8 cellular contexts compared by ENCODE assay signal in the genomic region with DNA sequence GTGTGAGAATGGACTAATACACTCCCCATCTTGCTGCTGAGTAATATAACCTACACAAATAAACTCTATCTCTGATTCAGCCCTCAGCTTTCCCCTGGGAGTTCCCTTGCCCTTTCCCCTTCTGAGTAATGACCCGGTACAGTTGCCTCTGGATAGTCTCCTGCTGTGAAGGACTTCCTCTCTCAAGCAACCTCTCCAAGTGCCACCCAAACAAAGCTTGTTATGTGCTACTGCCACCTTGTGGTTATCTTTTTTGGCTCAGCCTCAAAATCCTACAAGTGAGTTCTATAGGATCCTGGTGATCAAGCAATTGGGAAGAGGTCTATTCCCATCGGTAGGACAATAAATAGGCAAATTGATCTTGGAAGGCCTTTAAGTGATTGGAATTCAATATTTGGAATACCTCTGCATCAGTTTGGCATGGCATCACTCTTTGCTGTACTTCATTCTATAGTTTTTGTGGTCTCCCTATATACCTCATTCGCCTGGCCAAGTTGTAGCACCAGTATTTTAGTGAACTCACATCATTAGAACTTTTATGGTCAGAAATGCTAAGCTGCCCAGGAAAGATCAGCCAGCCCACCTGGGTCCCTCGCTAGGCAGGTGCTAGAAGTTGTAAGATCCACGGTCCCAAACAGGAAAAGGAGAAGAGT. TPM values are rescaled to one million over a fixed set of nuclear protein-coding genes. Genes with fewer than 3 reads are reported as not detected.
DNase-seq lines count a peak whose midpoint lies in the region; ATAC-seq and TF ChIP-seq lines count a peak whose summit lies in the region.

No MANE protein-coding gene starts in this region.

- H2AFZ ChIP-seq in neural progenitor cell (replicated peaks) = no peak overlapping the region

- no peak overlapping the region for H3K4me2 ChIP-seq in neural progenitor cell

- no peaks in the 10 kb centered on the region for H3K9me3 ChIP-seq in neural progenitor cell (ENCODE audit: low read depth)

- peak; percentile 84 for ATAC-seq in GM19463 (IDR thresholded peaks at IDR 0.05; ENCODE audit: unreplicated experiment)
- no peak for ATAC-seq in GM21515 (IDR thresholded peaks at IDR 0.05; ENCODE audit: unreplicated experiment)

- H3K27ac ChIP-seq in neural progenitor cell = no peak overlapping the region

- H3K4me3 ChIP-seq in fibroblast of pulmonary artery (replicated peaks; ENCODE audit: low read depth, low read length) (no peak overlapping the region), neural progenitor cell (no peak overlapping the region)

- H3K27ac Mint-ChIP-seq in neural progenitor cell = no peak overlapping the region

- peaks cover 10% of the 10 kb centered on the region for H3K9me3 Mint-ChIP-seq in neural progenitor cell

- H3K79me2 ChIP-seq in neural progenitor cell (ENCODE audit: low read depth) = no peaks in the 10 kb centered on the region

- H3K36me3 Mint-ChIP-seq in neural progenitor cell = no peaks in the 10 kb centered on the region

- peak; percentile 91 for DNase-seq in DMS53 (lab: John Stamatoyannopoulos, UW)
- DNase-seq in HS-27A (ENCODE audit: low read depth) = peak; percentile 74
- peak; percentile 83 for DNase-seq in NCI-H82 (lab: John Stamatoyannopoulos, UW)
- peak; percentile 26 for DNase-seq in activated CD8-positive, alpha-beta memory T cell treated with anti-CD3 and anti-CD28 coated beads, Interleukin-2, amount 50 U/mL, for 4 hours
- DNase-seq in fibroblast of pulmonary artery (ENCODE audit: low read depth) = peak; percentile 95
- DNase-seq in neural progenitor cell (ENCODE audit: low spot score) = peak; percentile 84

- H4K20me1 ChIP-seq in neural progenitor cell (ENCODE audit: low read depth) = no peaks in the 10 kb centered on the region

- peak; percentile 52 for TF ChIP-seq CTCF in fibroblast of pulmonary artery (IDR thresholded peaks at IDR 0.05; ENCODE audit: low read length, missing control alignments)
- TF ChIP-seq CTCF in neural progenitor cell (IDR thresholded peaks at IDR 0.05) = peak; percentile 68

- H3K4me1 ChIP-seq in neural progenitor cell = no peaks in the 10 kb centered on the region

- H3K9ac ChIP-seq in neural progenitor cell = no peak overlapping the region

- H3K27me3 ChIP-seq in neural progenitor cell = no peaks in the 10 kb centered on the region

- peaks cover 12% of the 10 kb centered on the region for H3K4me1 Mint-ChIP-seq in neural progenitor cell

- H3K27me3 Mint-ChIP-seq in neural progenitor cell (ENCODE audit: insufficient read depth, low read depth) = peaks cover 12% of the 10 kb centered on the region

- no peak overlapping the region for H3K4me3 Mint-ChIP-seq in neural progenitor cell

- no peaks in the 10 kb centered on the region for H3F3A ChIP-seq in neural progenitor cell (ENCODE audit: low read depth)

- H3K36me3 ChIP-seq in neural progenitor cell = no peaks in the 10 kb centered on the region

RNA-seq across cellular contexts. Expression of gene ZCCHC13, which starts 40.1 kb away (rescaled TPM):
- total RNA-seq in neural progenitor cell (ENCODE audit: low replicate concordance) = not detected in 2 replicates

Comparison
In these comparisons a context has a peak if more than half of its experiments do, and no peak if none do; other contexts are left out.
1. DNase-seq: peak in every context shown above with its lines; median percentile 95 in fibroblast of pulmonary artery; 91 in DMS53; 84 in neural progenitor cell; 83 in NCI-H82; 74 in HS-27A; 26 in activated CD8-positive, alpha-beta memory T cell treated with anti-CD3 and anti-CD28 coated beads, Interleukin-2, amount 50 U/mL, for 4 hours.